8 cellular contexts compared by ENCODE assay signal in genomic region chr4:99563310-99564186, GRCh38. TPM values are rescaled to one million over a fixed set of nuclear protein-coding genes. Genes with fewer than 3 reads are reported as not detected.
DNase-seq lines count a peak whose midpoint lies in the region; ATAC-seq and TF ChIP-seq lines count a peak whose summit lies in the region.

Gene TRMT10A (minus strand): TSS chr4:99564039. CDS start chr4:99559338, 4,701 bp downstream.

- H3K27ac ChIP-seq in angular gyrus (ENCODE audit: low read depth, low read length): peak within 1 kb of the TSS; percentile 99
- H3K27ac ChIP-seq in left ventricle myocardium inferior (replicated peaks): peak within 1 kb of the TSS; percentile 96
- H3K27ac ChIP-seq in urinary bladder (ENCODE audit: low read depth): peak within 1 kb of the TSS; percentile 98

- no peaks in the 10 kb centered on the region for H3K36me3 Mint-ChIP-seq in T-helper 1 cell treated with Interleukin-12 subunit alpha and Interleukin-12 subunit beta and Interleukin-4 antibody, amounts not matched to agents 30 μg/mL and 1 μg/mL, for 36 hours (ENCODE audit: low read depth)
- H3K36me3 Mint-ChIP-seq in progenitor cell of endocrine pancreas (ENCODE audit: insufficient read depth): no peaks in the 10 kb centered on the region

- peak; percentile 95 for ATAC-seq in HG02870 (IDR thresholded peaks at IDR 0.05; ENCODE audit: unreplicated experiment)

- H3K27ac Mint-ChIP-seq in T-helper 1 cell treated with Interleukin-12 subunit alpha and Interleukin-12 subunit beta and Interleukin-4 antibody, amounts not matched to agents 30 μg/mL and 1 μg/mL, for 36 hours: peak within 1 kb of the TSS; percentile 99
- H3K27ac Mint-ChIP-seq in progenitor cell of endocrine pancreas: peak within 1 kb of the TSS; percentile 100

- peaks cover 24% of the 10 kb centered on the region for H3K27me3 Mint-ChIP-seq in T-helper 1 cell treated with Interleukin-12 subunit alpha and Interleukin-12 subunit beta and Interleukin-4 antibody, amounts not matched to agents 30 μg/mL and 1 μg/mL, for 36 hours (ENCODE audit: low read depth)
- no peaks in the 10 kb centered on the region for H3K27me3 Mint-ChIP-seq in progenitor cell of endocrine pancreas

- no peaks in the 10 kb centered on the region for H3K9me3 Mint-ChIP-seq in T-helper 1 cell treated with Interleukin-12 subunit alpha and Interleukin-12 subunit beta and Interleukin-4 antibody, amounts not matched to agents 30 μg/mL and 1 μg/mL, for 36 hours
- H3K9me3 Mint-ChIP-seq in progenitor cell of endocrine pancreas (ENCODE audit: low read depth): no peaks in the 10 kb centered on the region

- peaks cover 16% of the 10 kb centered on the region for H3K4me1 Mint-ChIP-seq in T-helper 1 cell treated with Interleukin-12 subunit alpha and Interleukin-12 subunit beta and Interleukin-4 antibody, amounts not matched to agents 30 μg/mL and 1 μg/mL, for 36 hours (ENCODE audit: low read depth)
- peaks cover 4% of the 10 kb centered on the region for H3K4me1 Mint-ChIP-seq in progenitor cell of endocrine pancreas (ENCODE audit: low read depth)

- no peaks in the 10 kb centered on the region for H3K36me3 ChIP-seq in left ventricle myocardium inferior
- no peaks in the 10 kb centered on the region for H3K36me3 ChIP-seq in urinary bladder (ENCODE audit: insufficient read depth)

- peaks cover 20% of the 10 kb centered on the region for H3K4me1 ChIP-seq in left ventricle myocardium inferior
- no peaks in the 10 kb centered on the region for H3K4me1 ChIP-seq in urinary bladder (ENCODE audit: insufficient read depth)

- DNase-seq in GM13976 (ENCODE audit: low spot score) (peak; percentile 90), NCI-H146 treated with DMSO at 0.1 percent for 48 hours (lab: John Stamatoyannopoulos, UW; ENCODE audit: unreplicated experiment) (peak; percentile 68), left ventricle myocardium inferior (peak; percentile 98), progenitor cell of endocrine pancreas (ENCODE audit: low spot score, unreplicated experiment) (peak; percentile 84)

- H3K4me3 ChIP-seq in left ventricle myocardium inferior (peak within 1 kb of the TSS; percentile 73), urinary bladder (ENCODE audit: low read depth, low read length) (peak within 1 kb of the TSS; percentile 54)

- WGBS in urinary bladder: under 1% methylated on average over 48 of the region's 48 CpGs

- peak within 1 kb of the TSS; percentile 98 for H3K4me3 Mint-ChIP-seq in T-helper 1 cell treated with Interleukin-12 subunit alpha and Interleukin-12 subunit beta and Interleukin-4 antibody, amounts not matched to agents 30 μg/mL and 1 μg/mL, for 36 hours
- H3K4me3 Mint-ChIP-seq in progenitor cell of endocrine pancreas (ENCODE audit: low read depth): peak within 1 kb of the TSS; percentile 98

- TF ChIP-seq CTCF in GM13976 (IDR thresholded peaks at IDR 0.05; ENCODE audit: borderline replicate concordance, control extremely low read depth, extremely low read depth, insufficient read depth, missing control alignments) (no peak), left ventricle myocardium inferior (IDR thresholded peaks at IDR 0.05; ENCODE audit: borderline replicate concordance) (peak; percentile 39), progenitor cell of endocrine pancreas (IDR thresholded peaks at IDR 0.05; ENCODE audit: unreplicated experiment) (no peak)

- in situ Hi-C loops in GM13976 (cut with MboI; ENCODE audit: low sequenced_read_pairs, unreplicated experiment): loop anchor here (10.0 kb wide), 1 partner anchor 241 kb away; no protein-coding TSS in a partner anchor

- no peaks in the 10 kb centered on the region for H3K27me3 ChIP-seq in left ventricle myocardium inferior (ENCODE audit: low read depth)

- no peaks in the 10 kb centered on the region for H3K9me3 ChIP-seq in left ventricle myocardium inferior (replicated peaks)

- intact Hi-C loops in left ventricle myocardium inferior (cut with micrococcal nuclease): loop anchor here (10.0 kb wide), 1 partner anchor 391 kb away; the partner anchor contains the start of gene H2AZ1

RNA-seq across cellular contexts. Expression of gene TRMT10A, which starts in this region (rescaled TPM):
- total RNA-seq in left ventricle myocardium inferior (4.2 TPM), progenitor cell of endocrine pancreas (9.2 and 10.1 TPM in 2 replicates), urinary bladder (11.3 TPM)
- 4.1 TPM for polyA plus RNA-seq in urinary bladder

Comparison
In these comparisons a context has a peak if more than half of its experiments do, and no peak if none do; other contexts are left out.
1. Peak in every context shown above with its lines: DNase-seq, ATAC-seq, H3K4me3 ChIP-seq and H3K27ac ChIP-seq.